In the genomic region with DNA sequence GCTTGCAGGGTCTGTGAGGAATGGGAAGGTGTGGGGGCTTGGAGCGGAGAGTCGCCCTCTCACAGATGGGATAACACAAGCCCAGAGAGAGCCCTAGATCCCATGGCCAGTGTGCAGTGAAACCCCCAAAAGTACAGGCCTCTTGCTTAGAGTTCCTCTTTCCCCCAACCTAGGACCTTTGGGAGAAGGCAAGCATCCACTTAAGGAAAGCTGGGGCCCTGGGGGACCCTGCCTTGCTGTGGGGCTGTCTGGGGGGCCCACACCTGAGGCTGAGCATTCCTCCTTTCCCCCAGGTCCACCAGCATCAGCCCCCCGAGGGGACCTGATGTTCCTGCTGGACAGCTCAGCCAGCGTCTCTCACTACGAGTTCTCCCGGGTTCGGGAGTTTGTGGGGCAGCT, we compare ENCODE assay signal across 9 cellular contexts. TPM values are rescaled to one million over a fixed set of nuclear protein-coding genes. Genes with fewer than 3 reads are reported as not detected.
DNase-seq lines count a peak whose midpoint lies in the region; ATAC-seq, FAIRE-seq and TF ChIP-seq lines count a peak whose summit lies in the region.
"Had no signal": no experiment of that assay in that cellular context is flagged by ENCODE, and none has a peak within 500 bp of the region (broad histone marks: within the 10 kb centered on the region; RNA-seq: fewer than 3 reads in every experiment).

No MANE protein-coding gene starts in this region.

- 91% methylated on average over 7 of the region's 7 CpGs for WGBS in smooth muscle cell (ENCODE audit: low lambda C conversion rate)

- H3K27ac ChIP-seq in kidney (ENCODE audit: low read depth in 2 of 2, low read length in 2 of 2) (no peak overlapping the region), smooth muscle cell (ENCODE audit: low read depth) (no peak overlapping the region)

- peaks cover 16% of the 10 kb centered on the region for H3K79me2 ChIP-seq in smooth muscle cell (ENCODE audit: low read depth)

- intact Hi-C loops in kidney (cut with DNase I) = no loop called here

- H3K4me3 ChIP-seq in HAP-1 (peak overlapping the region; percentile 56), astrocyte of the cerebellum (ENCODE audit: low read depth, low read length) (peak overlapping the region; percentile 59), kidney (ENCODE audit: low read length in 2 of 2) (peak overlapping the region; percentile 31 to 55), smooth muscle cell (peak overlapping the region; percentile 59)

- peak overlapping the region in 1 of 2 donors; percentile 26 for H3K9ac ChIP-seq in kidney (ENCODE audit: low read length in 2 of 2)
- H3K9ac ChIP-seq in smooth muscle cell (ENCODE audit: low read depth) = peak overlapping the region; percentile 43

- peaks cover 28% of the 10 kb centered on the region for H3K4me1 ChIP-seq in HAP-1
- H3K4me1 ChIP-seq in kidney (ENCODE audit: control insufficient read depth in 1 of 2, insufficient read depth in 1 of 2, low read depth in 1 of 2, low read length in 2 of 2) = peaks cover 12 to 51% of the 10 kb centered on the region in 2 donors
- H3K4me1 ChIP-seq in smooth muscle cell (ENCODE audit: low read depth) = peaks cover 44% of the 10 kb centered on the region

- FAIRE-seq in kidney (lab: Jason Lieb, UNC) = no peak

- H3K9me3 ChIP-seq in HAP-1 = no peaks in the 10 kb centered on the region
- no peaks in the 10 kb centered on the region for H3K9me3 ChIP-seq in kidney (ENCODE audit: control insufficient read depth in 1 of 2, low read length in 2 of 2)
- H3K9me3 ChIP-seq in smooth muscle cell (replicated peaks; ENCODE audit: low read depth) = no peaks in the 10 kb centered on the region
- H3K9me3 ChIP-seq: spleen had no signal

- TF ChIP-seq CTCF in astrocyte of the cerebellum (IDR thresholded peaks at IDR 0.05; ENCODE audit: low read depth, low read length, missing control alignments) = no peak
- no peak for TF ChIP-seq CTCF in kidney (IDR thresholded peaks at IDR 0.05; ENCODE audit: borderline replicate concordance, extremely low read depth, insufficient read depth)
- TF ChIP-seq CTCF in smooth muscle cell (IDR thresholded peaks at IDR 0.05; ENCODE audit: borderline replicate concordance, insufficient read depth, poor library complexity, severe bottlenecking) = no peak

- H3K27me3 ChIP-seq in HAP-1 (ENCODE audit: low read depth) (no peaks in the 10 kb centered on the region), smooth muscle cell (ENCODE audit: low read depth) (no peaks in the 10 kb centered on the region)

- peaks cover 26% of the 10 kb centered on the region for H4K20me1 ChIP-seq in smooth muscle cell (ENCODE audit: low read depth)

- ATAC-seq in GM19395 (IDR thresholded peaks at IDR 0.05; ENCODE audit: unreplicated experiment) = no peak

- H2AFZ ChIP-seq in smooth muscle cell (ENCODE audit: low read depth) = no peak overlapping the region

- peak overlapping the region; percentile 97 for H3K4me2 ChIP-seq in smooth muscle cell

- H3K36me3 ChIP-seq in HAP-1 (replicated peaks) (peaks cover 7% of the 10 kb centered on the region), kidney (ENCODE audit: control insufficient read depth in 1 of 2, insufficient read depth in 2 of 2, low read length in 2 of 2) (no peaks in the 10 kb centered on the region), smooth muscle cell (ENCODE audit: low read depth) (no peaks in the 10 kb centered on the region)
- H3K36me3 ChIP-seq: spleen had no signal

- in situ Hi-C loops in HAP-1 (cut with MboI; ENCODE audit: low sequenced_read_pairs) (loop anchor here (5.0 kb wide), 1 partner anchor 34 kb away; no protein-coding TSS in a partner anchor), astrocyte of the cerebellum (cut with HindIII; ENCODE audit: low sequenced_read_pairs) (no loop called here)

- peaks cover 14% of the 10 kb centered on the region for H3F3A ChIP-seq in smooth muscle cell (ENCODE audit: low read depth)

- no peak for DNase-seq in HAP-1 (ENCODE audit: low spot score in 2 of 2)
- DNase-seq in astrocyte of the cerebellum (ENCODE audit: low read depth) = no peak
- no peak for DNase-seq in kidney
- no peak for DNase-seq in smooth muscle cell (lab: John Stamatoyannopoulos, UW; ENCODE audit: unreplicated experiment)
- DNase-seq in NOMO-1 treated with dmso at 0.1 percent for 144 hours (lab: John Stamatoyannopoulos, UW; ENCODE audit: unreplicated experiment) = no peak
- DNase-seq in activated effector memory CD4-positive, alpha-beta T cell treated with anti-CD3 and anti-CD28 coated beads, Interleukin-2, amount 50 U/mL, for 16 hours = no peak
- DNase-seq in NCI-H1694 treated with DMSO at 0.1 percent for 48 hours (lab: John Stamatoyannopoulos, UW) = no peak

RNA-seq across cellular contexts. Expression of gene VWA1, which starts 1.1 kb away (rescaled TPM):
- total RNA-seq in kidney (116 TPM), smooth muscle cell (25.1 and 29.5 TPM in 2 replicates)
- polyA plus RNA-seq in kidney (ENCODE audit: insufficient read depth, low read depth, low replicate concordance) (103 TPM), smooth muscle cell (79.2 and 156 TPM in 2 replicates)

RNA-seq across cellular contexts. Expression of gene ATAD3C, which starts 12.9 kb away (rescaled TPM):
- total RNA-seq in kidney = 10.0 TPM
- polyA plus RNA-seq in kidney (ENCODE audit: insufficient read depth, low read depth, low replicate concordance) = 14.3 TPM
- total RNA-seq in smooth muscle cell = 0.09 and 0.40 TPM in 2 replicates
- 0.86 and 2.6 TPM in 2 replicates for polyA plus RNA-seq in smooth muscle cell

RNA-seq across cellular contexts. Expression of gene ANKRD65, which starts 15.6 kb away (rescaled TPM):
- 5.2 TPM for total RNA-seq in kidney
- 7.1 TPM for polyA plus RNA-seq in kidney (ENCODE audit: insufficient read depth, low read depth, low replicate concordance)
- 5.3 and 10.1 TPM in 2 replicates for total RNA-seq in smooth muscle cell
- 6.1 and 30.1 TPM in 2 replicates for polyA plus RNA-seq in smooth muscle cell

RNA-seq across cellular contexts. Expression of gene MRPL20, which starts 29.5 kb away (rescaled TPM):
- total RNA-seq in kidney = 103 TPM
- polyA plus RNA-seq in kidney (ENCODE audit: insufficient read depth, low read depth, low replicate concordance) = 221 TPM
- 99.0 and 99.6 TPM in 2 replicates for total RNA-seq in smooth muscle cell
- polyA plus RNA-seq in smooth muscle cell = 147 and 161 TPM in 2 replicates

RNA-seq across cellular contexts. Expression of gene ATAD3B, which starts 34.9 kb away (rescaled TPM):
- total RNA-seq in kidney = 28.8 TPM
- 13.3 TPM for polyA plus RNA-seq in kidney (ENCODE audit: insufficient read depth, low read depth, low replicate concordance)
- total RNA-seq in smooth muscle cell = 6.7 and 8.6 TPM in 2 replicates
- 20.2 and 27.4 TPM in 2 replicates for polyA plus RNA-seq in smooth muscle cell
